In the genomic region with DNA sequence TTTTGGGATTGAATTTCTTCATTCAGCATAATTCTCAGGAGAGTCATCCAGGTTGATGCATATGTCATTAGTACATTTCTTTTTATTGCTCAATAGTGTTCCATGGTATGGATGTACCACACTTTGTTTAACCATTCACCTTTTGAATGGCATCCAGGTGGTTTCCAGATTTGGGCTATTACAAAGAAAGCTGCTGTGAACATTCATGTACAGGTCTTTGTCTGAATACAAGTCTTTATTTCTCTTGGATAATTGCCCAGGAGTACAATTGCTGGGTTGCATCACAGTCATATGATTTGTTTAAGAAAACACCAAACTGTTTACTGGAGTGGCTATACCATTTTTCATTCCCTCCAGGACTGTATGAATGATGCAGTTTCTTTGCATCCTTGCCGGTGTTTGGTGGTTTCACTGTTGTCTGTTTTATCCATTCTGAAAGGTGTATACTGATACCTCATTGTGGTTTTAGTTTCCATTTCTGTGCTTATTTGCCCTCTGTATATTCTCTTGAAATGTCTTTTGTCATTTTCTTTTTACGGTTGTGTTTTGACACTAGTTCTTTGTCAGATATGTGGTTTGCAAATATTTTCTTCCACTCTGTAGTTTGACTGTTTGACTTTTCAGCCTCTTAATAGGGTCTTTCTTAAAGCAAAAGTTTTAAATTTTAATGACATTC, we compare ENCODE assay signal across 1 cellular context.
TF ChIP-seq lines count a peak whose summit lies in the region.

No MANE protein-coding gene starts in this region.

TF ChIP-seq in HEK293, 187 proteins besides CTCF, POLR2A, EP300 and RAD21 (continued from another document and continues in another):
- TF ChIP-seq, protein P1, sequence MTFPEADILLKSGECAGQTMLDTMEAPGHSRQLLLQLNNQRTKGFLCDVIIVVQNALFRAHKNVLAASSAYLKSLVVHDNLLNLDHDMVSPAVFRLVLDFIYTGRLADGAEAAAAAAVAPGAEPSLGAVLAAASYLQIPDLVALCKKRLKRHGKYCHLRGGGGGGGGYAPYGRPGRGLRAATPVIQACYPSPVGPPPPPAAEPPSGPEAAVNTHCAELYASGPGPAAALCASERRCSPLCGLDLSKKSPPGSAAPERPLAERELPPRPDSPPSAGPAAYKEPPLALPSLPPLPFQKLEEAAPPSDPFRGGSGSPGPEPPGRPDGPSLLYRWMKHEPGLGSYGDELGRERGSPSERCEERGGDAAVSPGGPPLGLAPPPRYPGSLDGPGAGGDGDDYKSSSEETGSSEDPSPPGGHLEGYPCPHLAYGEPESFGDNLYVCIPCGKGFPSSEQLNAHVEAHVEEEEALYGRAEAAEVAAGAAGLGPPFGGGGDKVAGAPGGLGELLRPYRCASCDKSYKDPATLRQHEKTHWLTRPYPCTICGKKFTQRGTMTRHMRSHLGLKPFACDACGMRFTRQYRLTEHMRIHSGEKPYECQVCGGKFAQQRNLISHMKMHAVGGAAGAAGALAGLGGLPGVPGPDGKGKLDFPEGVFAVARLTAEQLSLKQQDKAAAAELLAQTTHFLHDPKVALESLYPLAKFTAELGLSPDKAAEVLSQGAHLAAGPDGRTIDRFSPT (tag by site-specific recombination; IDR thresholded peaks at IDR 0.05) = peak; percentile 61; the same call in 1 of the 2 replicates
- 0 out of 2 replicates have a peak, but pooled peaks have one; percentile 1 for TF ChIP-seq GLI2 (tag by site-specific recombination; IDR thresholded peaks at IDR 0.05; ENCODE audit: borderline replicate concordance, low read depth)
- TF ChIP-seq ZNF610 (tag by site-specific recombination; IDR thresholded peaks at IDR 0.05; ENCODE audit: borderline replicate concordance) = no peak
- TF ChIP-seq, protein P2, sequence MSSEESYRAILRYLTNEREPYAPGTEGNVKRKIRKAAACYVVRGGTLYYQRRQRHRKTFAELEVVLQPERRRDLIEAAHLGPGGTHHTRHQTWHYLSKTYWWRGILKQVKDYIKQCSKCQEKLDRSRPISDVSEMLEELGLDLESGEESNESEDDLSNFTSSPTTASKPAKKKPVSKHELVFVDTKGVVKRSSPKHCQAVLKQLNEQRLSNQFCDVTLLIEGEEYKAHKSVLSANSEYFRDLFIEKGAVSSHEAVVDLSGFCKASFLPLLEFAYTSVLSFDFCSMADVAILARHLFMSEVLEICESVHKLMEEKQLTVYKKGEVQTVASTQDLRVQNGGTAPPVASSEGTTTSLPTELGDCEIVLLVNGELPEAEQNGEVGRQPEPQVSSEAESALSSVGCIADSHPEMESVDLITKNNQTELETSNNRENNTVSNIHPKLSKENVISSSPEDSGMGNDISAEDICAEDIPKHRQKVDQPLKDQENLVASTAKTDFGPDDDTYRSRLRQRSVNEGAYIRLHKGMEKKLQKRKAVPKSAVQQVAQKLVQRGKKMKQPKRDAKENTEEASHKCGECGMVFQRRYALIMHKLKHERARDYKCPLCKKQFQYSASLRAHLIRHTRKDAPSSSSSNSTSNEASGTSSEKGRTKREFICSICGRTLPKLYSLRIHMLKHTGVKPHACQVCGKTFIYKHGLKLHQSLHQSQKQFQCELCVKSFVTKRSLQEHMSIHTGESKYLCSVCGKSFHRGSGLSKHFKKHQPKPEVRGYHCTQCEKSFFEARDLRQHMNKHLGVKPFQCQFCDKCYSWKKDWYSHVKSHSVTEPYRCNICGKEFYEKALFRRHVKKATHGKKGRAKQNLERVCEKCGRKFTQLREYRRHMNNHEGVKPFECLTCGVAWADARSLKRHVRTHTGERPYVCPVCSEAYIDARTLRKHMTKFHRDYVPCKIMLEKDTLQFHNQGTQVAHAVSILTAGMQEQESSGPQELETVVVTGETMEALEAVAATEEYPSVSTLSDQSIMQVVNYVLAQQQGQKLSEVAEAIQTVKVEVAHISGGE (tag by site-specific recombination; conservative IDR thresholded peaks at IDR 0.05; ENCODE audit: low read depth) = no peak
- TF ChIP-seq ZNF843 (tag by site-specific recombination; IDR thresholded peaks at IDR 0.05) = 0 out of 2 replicates have a peak, but pooled peaks have one; percentile 25
- peak; percentile 67 for TF ChIP-seq PRDM1 (tag by site-specific recombination; IDR thresholded peaks at IDR 0.05)
- no peak for TF ChIP-seq ZFHX2 (tag by site-specific recombination; conservative IDR thresholded peaks at IDR 0.05)
- TF ChIP-seq ZNF157 (tag by site-specific recombination; IDR thresholded peaks at IDR 0.05) = no peak
- 0 out of 2 replicates have a peak, but pooled peaks have one; percentile 55 for TF ChIP-seq KLF10 (tag by site-specific recombination; IDR thresholded peaks at IDR 0.05)
- TF ChIP-seq, protein P3, sequence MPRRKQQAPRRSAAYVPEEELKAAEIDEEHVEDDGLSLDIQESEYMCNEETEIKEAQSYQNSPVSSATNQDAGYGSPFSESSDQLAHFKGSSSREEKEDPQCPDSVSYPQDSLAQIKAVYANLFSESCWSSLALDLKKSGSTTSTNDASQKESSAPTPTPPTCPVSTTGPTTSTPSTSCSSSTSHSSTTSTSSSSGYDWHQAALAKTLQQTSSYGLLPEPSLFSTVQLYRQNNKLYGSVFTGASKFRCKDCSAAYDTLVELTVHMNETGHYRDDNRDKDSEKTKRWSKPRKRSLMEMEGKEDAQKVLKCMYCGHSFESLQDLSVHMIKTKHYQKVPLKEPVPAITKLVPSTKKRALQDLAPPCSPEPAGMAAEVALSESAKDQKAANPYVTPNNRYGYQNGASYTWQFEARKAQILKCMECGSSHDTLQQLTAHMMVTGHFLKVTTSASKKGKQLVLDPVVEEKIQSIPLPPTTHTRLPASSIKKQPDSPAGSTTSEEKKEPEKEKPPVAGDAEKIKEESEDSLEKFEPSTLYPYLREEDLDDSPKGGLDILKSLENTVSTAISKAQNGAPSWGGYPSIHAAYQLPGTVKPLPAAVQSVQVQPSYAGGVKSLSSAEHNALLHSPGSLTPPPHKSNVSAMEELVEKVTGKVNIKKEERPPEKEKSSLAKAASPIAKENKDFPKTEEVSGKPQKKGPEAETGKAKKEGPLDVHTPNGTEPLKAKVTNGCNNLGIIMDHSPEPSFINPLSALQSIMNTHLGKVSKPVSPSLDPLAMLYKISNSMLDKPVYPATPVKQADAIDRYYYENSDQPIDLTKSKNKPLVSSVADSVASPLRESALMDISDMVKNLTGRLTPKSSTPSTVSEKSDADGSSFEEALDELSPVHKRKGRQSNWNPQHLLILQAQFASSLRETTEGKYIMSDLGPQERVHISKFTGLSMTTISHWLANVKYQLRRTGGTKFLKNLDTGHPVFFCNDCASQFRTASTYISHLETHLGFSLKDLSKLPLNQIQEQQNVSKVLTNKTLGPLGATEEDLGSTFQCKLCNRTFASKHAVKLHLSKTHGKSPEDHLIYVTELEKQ (tag by site-specific recombination; IDR thresholded peaks at IDR 0.05; ENCODE audit: borderline replicate concordance) = 0 out of 2 replicates have a peak, but pooled peaks have one; percentile 59
- TF ChIP-seq REPIN1 (tag by site-specific recombination; IDR thresholded peaks at IDR 0.05; ENCODE audit: low read depth) = no peak
- no peak for TF ChIP-seq ZNF521 (tag by site-specific recombination; IDR thresholded peaks at IDR 0.05)
- no peak for TF ChIP-seq ZSCAN16 (tag by site-specific recombination; IDR thresholded peaks at IDR 0.05)
- TF ChIP-seq, protein P4, sequence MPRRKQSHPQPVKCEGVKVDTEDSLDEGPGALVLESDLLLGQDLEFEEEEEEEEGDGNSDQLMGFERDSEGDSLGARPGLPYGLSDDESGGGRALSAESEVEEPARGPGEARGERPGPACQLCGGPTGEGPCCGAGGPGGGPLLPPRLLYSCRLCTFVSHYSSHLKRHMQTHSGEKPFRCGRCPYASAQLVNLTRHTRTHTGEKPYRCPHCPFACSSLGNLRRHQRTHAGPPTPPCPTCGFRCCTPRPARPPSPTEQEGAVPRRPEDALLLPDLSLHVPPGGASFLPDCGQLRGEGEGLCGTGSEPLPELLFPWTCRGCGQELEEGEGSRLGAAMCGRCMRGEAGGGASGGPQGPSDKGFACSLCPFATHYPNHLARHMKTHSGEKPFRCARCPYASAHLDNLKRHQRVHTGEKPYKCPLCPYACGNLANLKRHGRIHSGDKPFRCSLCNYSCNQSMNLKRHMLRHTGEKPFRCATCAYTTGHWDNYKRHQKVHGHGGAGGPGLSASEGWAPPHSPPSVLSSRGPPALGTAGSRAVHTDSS (tag by site-specific recombination; IDR thresholded peaks at IDR 0.05) = 0 out of 2 replicates have a peak, but pooled peaks have one; percentile 21
- TF ChIP-seq, protein P5, sequence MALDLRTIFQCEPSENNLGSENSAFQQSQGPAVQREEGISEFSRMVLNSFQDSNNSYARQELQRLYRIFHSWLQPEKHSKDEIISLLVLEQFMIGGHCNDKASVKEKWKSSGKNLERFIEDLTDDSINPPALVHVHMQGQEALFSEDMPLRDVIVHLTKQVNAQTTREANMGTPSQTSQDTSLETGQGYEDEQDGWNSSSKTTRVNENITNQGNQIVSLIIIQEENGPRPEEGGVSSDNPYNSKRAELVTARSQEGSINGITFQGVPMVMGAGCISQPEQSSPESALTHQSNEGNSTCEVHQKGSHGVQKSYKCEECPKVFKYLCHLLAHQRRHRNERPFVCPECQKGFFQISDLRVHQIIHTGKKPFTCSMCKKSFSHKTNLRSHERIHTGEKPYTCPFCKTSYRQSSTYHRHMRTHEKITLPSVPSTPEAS (tag by site-specific recombination; IDR thresholded peaks at IDR 0.05) = no peak
- peak; percentile 52; the same call in 1 of the 2 replicates for TF ChIP-seq ZNF561 (tag by site-specific recombination; IDR thresholded peaks at IDR 0.05; ENCODE audit: borderline replicate concordance)
- TF ChIP-seq ZNF791 (tag by site-specific recombination; IDR thresholded peaks at IDR 0.05) = no peak
- peak; percentile 68 for TF ChIP-seq ZBTB17 (tag by site-specific recombination; IDR thresholded peaks at IDR 0.05)
- TF ChIP-seq, protein P6, sequence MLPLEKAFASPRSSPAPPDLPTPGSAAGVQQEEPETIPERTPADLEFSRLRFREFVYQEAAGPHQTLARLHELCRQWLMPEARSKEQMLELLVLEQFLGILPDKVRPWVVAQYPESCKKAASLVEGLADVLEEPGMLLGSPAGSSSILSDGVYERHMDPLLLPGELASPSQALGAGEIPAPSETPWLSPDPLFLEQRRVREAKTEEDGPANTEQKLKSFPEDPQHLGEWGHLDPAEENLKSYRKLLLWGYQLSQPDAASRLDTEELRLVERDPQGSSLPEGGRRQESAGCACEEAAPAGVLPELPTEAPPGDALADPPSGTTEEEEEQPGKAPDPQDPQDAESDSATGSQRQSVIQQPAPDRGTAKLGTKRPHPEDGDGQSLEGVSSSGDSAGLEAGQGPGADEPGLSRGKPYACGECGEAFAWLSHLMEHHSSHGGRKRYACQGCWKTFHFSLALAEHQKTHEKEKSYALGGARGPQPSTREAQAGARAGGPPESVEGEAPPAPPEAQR (tag by site-specific recombination; IDR thresholded peaks at IDR 0.05) = peak; percentile 61; the same call in 1 of the 2 replicates
- peak; percentile 74; the same call in 1 of the 2 replicates for TF ChIP-seq TRIM28 (IDR thresholded peaks at IDR 0.05; ENCODE audit: borderline replicate concordance, low read length)
- TF ChIP-seq, protein P7, sequence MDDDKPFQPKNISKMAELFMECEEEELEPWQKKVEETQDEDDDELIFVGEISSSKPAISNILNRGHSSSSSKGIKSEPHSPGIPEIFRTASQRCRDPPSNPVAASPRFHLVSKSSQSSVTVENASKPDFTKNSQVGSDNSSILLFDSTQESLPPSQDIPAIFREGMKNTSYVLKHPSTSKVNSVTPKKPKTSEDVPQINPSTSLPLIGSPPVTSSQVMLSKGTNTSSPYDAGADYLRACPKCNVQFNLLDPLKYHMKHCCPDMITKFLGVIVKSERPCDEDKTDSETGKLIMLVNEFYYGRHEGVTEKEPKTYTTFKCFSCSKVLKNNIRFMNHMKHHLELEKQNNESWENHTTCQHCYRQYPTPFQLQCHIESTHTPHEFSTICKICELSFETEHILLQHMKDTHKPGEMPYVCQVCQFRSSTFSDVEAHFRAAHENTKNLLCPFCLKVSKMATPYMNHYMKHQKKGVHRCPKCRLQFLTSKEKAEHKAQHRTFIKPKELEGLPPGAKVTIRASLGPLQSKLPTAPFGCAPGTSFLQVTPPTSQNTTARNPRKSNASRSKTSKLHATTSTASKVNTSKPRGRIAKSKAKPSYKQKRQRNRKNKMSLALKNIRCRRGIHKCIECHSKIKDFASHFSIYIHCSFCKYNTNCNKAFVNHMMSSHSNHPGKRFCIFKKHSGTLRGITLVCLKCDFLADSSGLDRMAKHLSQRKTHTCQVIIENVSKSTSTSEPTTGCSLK (tag by site-specific recombination; IDR thresholded peaks at IDR 0.05) = no peak
- no peak for TF ChIP-seq SCRT2 (tag by site-specific recombination; IDR thresholded peaks at IDR 0.05)
- no peak for TF ChIP-seq KLF9 (tag by site-specific recombination; IDR thresholded peaks at IDR 0.05; ENCODE audit: low read depth)
- TF ChIP-seq ZNF621 (tag by site-specific recombination; IDR thresholded peaks at IDR 0.05) = no peak
- no peak for TF ChIP-seq GLIS1 (tag by site-specific recombination; IDR thresholded peaks at IDR 0.05)
- TF ChIP-seq, protein P8, sequence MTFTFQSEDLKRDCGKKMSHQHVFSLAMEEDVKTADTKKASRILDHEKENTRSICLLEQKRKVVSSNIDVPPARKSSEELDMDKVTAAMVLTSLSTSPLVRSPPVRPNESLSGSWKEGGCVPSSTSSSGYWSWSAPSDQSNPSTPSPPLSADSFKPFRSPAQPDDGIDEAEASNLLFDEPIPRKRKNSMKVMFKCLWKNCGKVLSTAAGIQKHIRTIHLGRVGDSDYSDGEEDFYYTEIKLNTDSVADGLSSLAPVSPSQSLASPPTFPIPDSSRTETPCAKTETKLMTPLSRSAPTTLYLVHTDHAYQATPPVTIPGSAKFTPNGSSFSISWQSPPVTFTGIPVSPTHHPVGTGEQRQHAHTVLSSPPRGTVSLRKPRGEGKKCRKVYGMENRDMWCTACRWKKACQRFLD (tag by site-specific recombination; IDR thresholded peaks at IDR 0.05) = no peak
- no peak for TF ChIP-seq ZNF514 (tag by site-specific recombination; IDR thresholded peaks at IDR 0.05)
- peak; percentile 13; the same call in 1 of the 2 replicates for TF ChIP-seq OVOL3 (tag by site-specific recombination; IDR thresholded peaks at IDR 0.05)
- no peak for TF ChIP-seq ZIC2 (tag by site-specific recombination; IDR thresholded peaks at IDR 0.05)
- TF ChIP-seq, protein P9, sequence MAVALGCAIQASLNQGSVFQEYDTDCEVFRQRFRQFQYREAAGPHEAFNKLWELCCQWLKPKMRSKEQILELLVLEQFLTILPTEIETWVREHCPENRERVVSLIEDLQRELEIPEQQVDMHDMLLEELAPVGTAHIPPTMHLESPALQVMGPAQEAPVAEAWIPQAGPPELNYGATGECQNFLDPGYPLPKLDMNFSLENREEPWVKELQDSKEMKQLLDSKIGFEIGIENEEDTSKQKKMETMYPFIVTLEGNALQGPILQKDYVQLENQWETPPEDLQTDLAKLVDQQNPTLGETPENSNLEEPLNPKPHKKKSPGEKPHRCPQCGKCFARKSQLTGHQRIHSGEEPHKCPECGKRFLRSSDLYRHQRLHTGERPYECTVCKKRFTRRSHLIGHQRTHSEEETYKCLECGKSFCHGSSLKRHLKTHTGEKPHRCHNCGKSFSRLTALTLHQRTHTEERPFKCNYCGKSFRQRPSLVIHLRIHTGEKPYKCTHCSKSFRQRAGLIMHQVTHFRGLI (tag by site-specific recombination; IDR thresholded peaks at IDR 0.05) = no peak
- TF ChIP-seq, protein P10, sequence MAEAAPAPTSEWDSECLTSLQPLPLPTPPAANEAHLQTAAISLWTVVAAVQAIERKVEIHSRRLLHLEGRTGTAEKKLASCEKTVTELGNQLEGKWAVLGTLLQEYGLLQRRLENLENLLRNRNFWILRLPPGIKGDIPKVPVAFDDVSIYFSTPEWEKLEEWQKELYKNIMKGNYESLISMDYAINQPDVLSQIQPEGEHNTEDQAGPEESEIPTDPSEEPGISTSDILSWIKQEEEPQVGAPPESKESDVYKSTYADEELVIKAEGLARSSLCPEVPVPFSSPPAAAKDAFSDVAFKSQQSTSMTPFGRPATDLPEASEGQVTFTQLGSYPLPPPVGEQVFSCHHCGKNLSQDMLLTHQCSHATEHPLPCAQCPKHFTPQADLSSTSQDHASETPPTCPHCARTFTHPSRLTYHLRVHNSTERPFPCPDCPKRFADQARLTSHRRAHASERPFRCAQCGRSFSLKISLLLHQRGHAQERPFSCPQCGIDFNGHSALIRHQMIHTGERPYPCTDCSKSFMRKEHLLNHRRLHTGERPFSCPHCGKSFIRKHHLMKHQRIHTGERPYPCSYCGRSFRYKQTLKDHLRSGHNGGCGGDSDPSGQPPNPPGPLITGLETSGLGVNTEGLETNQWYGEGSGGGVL (tag by site-specific recombination; IDR thresholded peaks at IDR 0.05) = no peak
